Comparison of ENCODE assay signal across 8 cellular contexts in genomic region chr4:83644677-83645639, GRCh38.
A peak's percentile ranks its signal among the peaks of the same experiment; 100 is the strongest.
DNase-seq lines count a peak whose midpoint lies in the region; ATAC-seq and TF ChIP-seq lines count a peak whose summit lies in the region.

No MANE protein-coding gene starts in this region.

- no peak overlapping the region for H3K4me3 Mint-ChIP-seq in activated naive CD8-positive, alpha-beta T cell treated with anti-CD3 and anti-CD28 coated beads, Interleukin-2, amount 50 U/mL, for 24 hours

- no peak overlapping the region for H3K4me3 ChIP-seq in smooth muscle cell

- no peaks in the 10 kb centered on the region for H3K36me3 Mint-ChIP-seq in activated naive CD8-positive, alpha-beta T cell treated with anti-CD3 and anti-CD28 coated beads, Interleukin-2, amount 50 U/mL, for 24 hours (ENCODE audit: low read depth)

- no peaks in the 10 kb centered on the region for H3K4me1 ChIP-seq in smooth muscle cell (ENCODE audit: low read depth)

- DNase-seq in DMS153 (lab: John Stamatoyannopoulos, UW) (peak; percentile 44), NCI-H82 (lab: John Stamatoyannopoulos, UW) (peak; percentile 71), hippocampal formation (lab: John Stamatoyannopoulos, UW) (peak; percentile 2 to 66), smooth muscle cell (lab: John Stamatoyannopoulos, UW; ENCODE audit: unreplicated experiment) (no peak)
- peak; percentile 24 for DNase-seq in activated naive CD8-positive, alpha-beta T cell treated with anti-CD3 and anti-CD28 coated beads, Interleukin-2, amount 50 U/mL, for 24 hours

- TF ChIP-seq CTCF in smooth muscle cell (IDR thresholded peaks at IDR 0.05; ENCODE audit: borderline replicate concordance, insufficient read depth, poor library complexity, severe bottlenecking): peak; percentile 93

- H2AFZ ChIP-seq in smooth muscle cell (ENCODE audit: low read depth): no peak overlapping the region

- peaks cover 13% of the 10 kb centered on the region for H3K27me3 Mint-ChIP-seq in activated naive CD8-positive, alpha-beta T cell treated with anti-CD3 and anti-CD28 coated beads, Interleukin-2, amount 50 U/mL, for 24 hours

- H3K4me1 Mint-ChIP-seq in activated naive CD8-positive, alpha-beta T cell treated with anti-CD3 and anti-CD28 coated beads, Interleukin-2, amount 50 U/mL, for 24 hours: peaks cover 2% of the 10 kb centered on the region

- H3K4me2 ChIP-seq in smooth muscle cell: peak overlapping the region; percentile 41

- H3K27ac ChIP-seq in smooth muscle cell (ENCODE audit: low read depth): no peak overlapping the region

- ATAC-seq in GM19035 (IDR thresholded peaks at IDR 0.05; ENCODE audit: unreplicated experiment): peak; percentile 70
- ATAC-seq in HG03565 (IDR thresholded peaks at IDR 0.05; ENCODE audit: unreplicated experiment): peak; percentile 81
- peak; percentile 43 for ATAC-seq in activated naive CD8-positive, alpha-beta T cell treated with anti-CD3 and anti-CD28 coated beads, Interleukin-2, amount 50 U/mL, for 24 hours
- ATAC-seq in GM19452 (IDR thresholded peaks at IDR 0.05; ENCODE audit: unreplicated experiment): no peak

- H3K27me3 ChIP-seq in smooth muscle cell (ENCODE audit: low read depth): no peaks in the 10 kb centered on the region

- H4K20me1 ChIP-seq in smooth muscle cell (ENCODE audit: low read depth): no peaks in the 10 kb centered on the region

- 9% methylated on average over 5 of the region's 5 CpGs for WGBS in smooth muscle cell (ENCODE audit: low lambda C conversion rate)

- H3K36me3 ChIP-seq in smooth muscle cell (ENCODE audit: low read depth): no peaks in the 10 kb centered on the region

- H3K79me2 ChIP-seq in smooth muscle cell (ENCODE audit: low read depth): no peaks in the 10 kb centered on the region

- H3K27ac Mint-ChIP-seq in activated naive CD8-positive, alpha-beta T cell treated with anti-CD3 and anti-CD28 coated beads, Interleukin-2, amount 50 U/mL, for 24 hours: no peak overlapping the region

- no peaks in the 10 kb centered on the region for H3K9me3 ChIP-seq in smooth muscle cell (replicated peaks; ENCODE audit: low read depth)

- H3K9ac ChIP-seq in smooth muscle cell (ENCODE audit: low read depth): no peak overlapping the region

- H3K9me3 Mint-ChIP-seq in activated naive CD8-positive, alpha-beta T cell treated with anti-CD3 and anti-CD28 coated beads, Interleukin-2, amount 50 U/mL, for 24 hours: no peaks in the 10 kb centered on the region

- H3F3A ChIP-seq in smooth muscle cell (ENCODE audit: low read depth): no peaks in the 10 kb centered on the region
